ENCODE assay signal across 17 cellular contexts in genomic region chr4:8061145-8061544, GRCh38.
DNase-seq lines count a peak whose midpoint lies in the region; ATAC-seq and TF ChIP-seq lines count a peak whose summit lies in the region.
"Had no signal": no experiment of that assay in that cellular context is flagged by ENCODE, and none has a peak within 500 bp of the region (broad histone marks: within the 10 kb centered on the region; RNA-seq: fewer than 3 reads in every experiment).

No MANE protein-coding gene starts in this region.

- H3K27ac Mint-ChIP-seq in stimulated activated naive CD8-positive, alpha-beta T cell treated with anti-CD3 and anti-CD28 coated beads, Interleukin-15, amount 100 ng/mL, for 72 hours, result no peak overlapping the region
- H3K27ac Mint-ChIP-seq in stimulated activated memory B cell treated with anti-CD40 and anti-IgM and Interleukin-4, amounts not matched to agents 10 μg/mL and 1 μg/mL and 100 μg/mL, for 72 hours, result no peak overlapping the region
- H3K27ac Mint-ChIP-seq: B cell; CD8-positive, alpha-beta T cell had no signal

- H3K4me3 Mint-ChIP-seq in stimulated activated naive CD8-positive, alpha-beta T cell treated with anti-CD3 and anti-CD28 coated beads, Interleukin-15, amount 100 ng/mL, for 72 hours, result no peak overlapping the region
- H3K4me3 Mint-ChIP-seq in stimulated activated memory B cell treated with anti-CD40 and anti-IgM and Interleukin-4, amounts not matched to agents 10 μg/mL and 1 μg/mL and 100 μg/mL, for 72 hours, result no peak overlapping the region
- H3K4me3 Mint-ChIP-seq: B cell; CD8-positive, alpha-beta T cell had no signal

- H3K36me3 ChIP-seq in neuronal stem cell (replicated peaks in 1 of 2; ENCODE audit: control insufficient read depth in 2 of 2, insufficient read depth in 2 of 2, low read length in 2 of 2), result no peaks in the 10 kb centered on the region
- H3K36me3 ChIP-seq: HAP-1 had no signal

- no peaks in the 10 kb centered on the region for H3K4me1 Mint-ChIP-seq in stimulated activated naive CD8-positive, alpha-beta T cell treated with anti-CD3 and anti-CD28 coated beads, Interleukin-15, amount 100 ng/mL, for 72 hours
- no peaks in the 10 kb centered on the region for H3K4me1 Mint-ChIP-seq in stimulated activated memory B cell treated with anti-CD40 and anti-IgM and Interleukin-4, amounts not matched to agents 10 μg/mL and 1 μg/mL and 100 μg/mL, for 72 hours
- H3K4me1 Mint-ChIP-seq: B cell had no signal

- H3K27me3 Mint-ChIP-seq in stimulated activated naive CD8-positive, alpha-beta T cell treated with anti-CD3 and anti-CD28 coated beads, Interleukin-15, amount 100 ng/mL, for 72 hours, result no peaks in the 10 kb centered on the region
- no peaks in the 10 kb centered on the region for H3K27me3 Mint-ChIP-seq in stimulated activated memory B cell treated with anti-CD40 and anti-IgM and Interleukin-4, amounts not matched to agents 10 μg/mL and 1 μg/mL and 100 μg/mL, for 72 hours

- peak overlapping the region; percentile 85 for H2BK5ac ChIP-seq in neuronal stem cell (ENCODE audit: low read length)

- no peak overlapping the region for H3K18ac ChIP-seq in neuronal stem cell (ENCODE audit: low read length)

- no peak overlapping the region for H3K9ac ChIP-seq in neuronal stem cell (ENCODE audit: low read depth, low read length, poor library complexity)
- H3K9ac ChIP-seq: BLaER1 treated with 17β-estradiol and CSF1 and Interleukin-3, amounts not matched to agents 10 nM and 100 nM had no signal

- H3K27ac ChIP-seq in neuronal stem cell (replicated peaks; ENCODE audit: low read length), result no peak overlapping the region
- H3K27ac ChIP-seq: BLaER1 treated with 17β-estradiol and CSF1 and Interleukin-3, amounts not matched to agents 10 nM and 100 nM had no signal

- H3K14ac ChIP-seq in neuronal stem cell (ENCODE audit: low read length), result no peak overlapping the region

- H3K4ac ChIP-seq in neuronal stem cell (ENCODE audit: low read length), result no peak overlapping the region

- no peaks in the 10 kb centered on the region for H3K4me1 ChIP-seq in neuronal stem cell (ENCODE audit: control insufficient read depth in 2 of 2, insufficient read depth in 1 of 2, low read depth in 1 of 2, low read length in 2 of 2)
- H3K4me1 ChIP-seq: BLaER1 treated with 17β-estradiol and CSF1 and Interleukin-3, amounts not matched to agents 10 nM and 100 nM; HAP-1 had no signal

- no peak overlapping the region for H2AK5ac ChIP-seq in neuronal stem cell (ENCODE audit: low read depth, low read length)

- WGBS in neuronal stem cell (ENCODE audit: extremely low coverage in 2 of 2, insufficient read length in 2 of 2, insufficient replicate concordance in 1 of 2), 2 donors, result no CpG with 5 or more reads among the region's 7 CpGs

- H3K9me3 ChIP-seq in neuronal stem cell (replicated peaks in 1 of 2; ENCODE audit: control insufficient read depth in 2 of 2, insufficient read depth in 1 of 2, low read depth in 1 of 2, low read length in 2 of 2), result peaks cover 16 to 18% of the 10 kb centered on the region in 2 donors

- no peak for DNase-seq in stimulated activated naive CD8-positive, alpha-beta T cell treated with anti-CD3 and anti-CD28 coated beads, Interleukin-15, amount 100 ng/mL, for 72 hours
- no peak for DNase-seq in stimulated activated naive CD8-positive, alpha-beta T cell treated with anti-CD3 and anti-CD28 coated beads, Interleukin-15, Interleukin-2, amounts not matched to agents 100 U/mL and 50 U/mL, for 24 hours
- DNase-seq in neuronal stem cell (ENCODE audit: low spot score) (no peak), omental fat pad (ENCODE audit: low spot score) (no peak), NCI-H2196 treated with DMSO at 0.1 percent for 48 hours (lab: John Stamatoyannopoulos, UW; ENCODE audit: unreplicated experiment) (no peak), NCI-H1105 treated with DMSO at 0.1 percent for 48 hours (lab: John Stamatoyannopoulos, UW) (no peak)
- DNase-seq: 8988T, Calu3, DMS79 treated with DMSO at 0.1 percent for 48 hours, GF-D8, GOT3 had no signal

- no peak overlapping the region for H2BK12ac ChIP-seq in neuronal stem cell (ENCODE audit: low read length)

- H3K9me3 Mint-ChIP-seq in stimulated activated naive CD8-positive, alpha-beta T cell treated with anti-CD3 and anti-CD28 coated beads, Interleukin-15, amount 100 ng/mL, for 72 hours, result peaks cover 5 to 29% of the 10 kb centered on the region in 2 donors
- H3K9me3 Mint-ChIP-seq in stimulated activated memory B cell treated with anti-CD40 and anti-IgM and Interleukin-4, amounts not matched to agents 10 μg/mL and 1 μg/mL and 100 μg/mL, for 72 hours, result peaks cover 18% of the 10 kb centered on the region

- no peak overlapping the region for H2BK120ac ChIP-seq in neuronal stem cell (ENCODE audit: low read depth, low read length)

- peaks cover 59% of the 10 kb centered on the region for H3K36me3 Mint-ChIP-seq in stimulated activated memory B cell treated with anti-CD40 and anti-IgM and Interleukin-4, amounts not matched to agents 10 μg/mL and 1 μg/mL and 100 μg/mL, for 72 hours

- H3K79me1 ChIP-seq in neuronal stem cell (ENCODE audit: low read depth, low read length), result no peaks in the 10 kb centered on the region

- peaks cover 0 to 4% (median 0%) of the 10 kb centered on the region in 3 experiments for H3K27me3 ChIP-seq in neuronal stem cell (ENCODE audit: control insufficient read depth in 3 of 3, insufficient read depth in 3 of 3, low read depth in 1 of 3, low read length in 3 of 3)
- H3K27me3 ChIP-seq: BLaER1 treated with 17β-estradiol and CSF1 and Interleukin-3, amounts not matched to agents 10 nM and 100 nM had no signal

- no peak overlapping the region for H3K23ac ChIP-seq in neuronal stem cell (ENCODE audit: low read depth, low read length, poor library complexity)

- H4K91ac ChIP-seq in neuronal stem cell (ENCODE audit: low read depth, low read length, poor library complexity), result no peak overlapping the region

- no peak overlapping the region for H3K4me3 ChIP-seq in neuronal stem cell (ENCODE audit: low read length in 2 of 2)
- H3K4me3 ChIP-seq: BLaER1 treated with 17β-estradiol and CSF1 and Interleukin-3, amounts not matched to agents 10 nM and 100 nM; HAP-1 had no signal

- no peak overlapping the region for H2AFZ ChIP-seq in neuronal stem cell (ENCODE audit: low read length)

- H3K4me2 ChIP-seq in neuronal stem cell (ENCODE audit: insufficient read depth, low read length, poor library complexity, severe bottlenecking), result no peak overlapping the region
- H3K4me2 ChIP-seq: BLaER1 treated with 17β-estradiol and CSF1 and Interleukin-3, amounts not matched to agents 10 nM and 100 nM had no signal

- no peak for TF ChIP-seq CTCF in omental fat pad (IDR thresholded peaks at IDR 0.05)

- peak; percentile 33 for ATAC-seq in stimulated activated naive CD8-positive, alpha-beta T cell treated with anti-CD3 and anti-CD28 coated beads, Interleukin-15, amount 100 ng/mL, for 72 hours
- ATAC-seq in stimulated activated naive CD8-positive, alpha-beta T cell treated with anti-CD3 and anti-CD28 coated beads, Interleukin-15, Interleukin-2, amounts not matched to agents 100 U/mL and 50 U/mL, for 24 hours, result no peak
- peak; percentile 47 for ATAC-seq in stimulated activated memory B cell treated with anti-CD40 and anti-IgM and Interleukin-4, amounts not matched to agents 10 μg/mL and 1 μg/mL and 100 μg/mL, for 72 hours
- ATAC-seq in omental fat pad (ENCODE audit: low FRiP score), result no peak
- ATAC-seq: CD8-positive, alpha-beta T cell; HepG2 had no signal

- no peak overlapping the region for H2BK15ac ChIP-seq in neuronal stem cell (ENCODE audit: low read length)

- no peak overlapping the region for H4K8ac ChIP-seq in neuronal stem cell (ENCODE audit: low read depth, low read length)

Comparison
In these comparisons a context has a peak if more than half of its experiments do, and no peak if none do; other contexts are left out.
1. ATAC-seq: peak in stimulated activated naive CD8-positive, alpha-beta T cell treated with anti-CD3 and anti-CD28 coated beads, Interleukin-15, amount 100 ng/mL, for 72 hours (single experiment) and stimulated activated memory B cell treated with anti-CD40 and anti-IgM and Interleukin-4, amounts not matched to agents 10 μg/mL and 1 μg/mL and 100 μg/mL, for 72 hours (single experiment); none in stimulated activated naive CD8-positive, alpha-beta T cell treated with anti-CD3 and anti-CD28 coated beads, Interleukin-15, Interleukin-2, amounts not matched to agents 100 U/mL and 50 U/mL, for 24 hours (single experiment) and omental fat pad (single experiment).